ENCODE assay signal across 19 cellular contexts in genomic region chr1:169003864-169004516, GRCh38.
DNase-seq lines count a peak whose midpoint lies in the region; ATAC-seq and TF ChIP-seq lines count a peak whose summit lies in the region.
"Had no signal": no experiment of that assay in that cellular context is flagged by ENCODE, and none has a peak within 500 bp of the region (broad histone marks: within the 10 kb centered on the region; RNA-seq: fewer than 3 reads in every experiment).

No MANE protein-coding gene starts in this region.

- no peak for TF ChIP-seq CTCF in lung (IDR thresholded peaks at IDR 0.05; ENCODE audit: control extremely low read depth, extremely low read depth)

- intact Hi-C loops in activated naive CD4-positive, alpha-beta T cell treated with anti-CD3 and anti-CD28 coated beads for 36 hours (cut with micrococcal nuclease) = no loop called here

- 69 to 88% methylated on average over 1 of the region's 1 CpG for WGBS in lung, 2 donors

- ATAC-seq in lung (ENCODE audit: insufficient read depth, low FRiP score) (peak; percentile 27), GM21360 (IDR thresholded peaks at IDR 0.05; ENCODE audit: unreplicated experiment) (no peak)
- ATAC-seq: heart left ventricle had no signal

- no peak for DNase-seq in activated naive CD4-positive, alpha-beta T cell treated with anti-CD3 and anti-CD28 coated beads for 36 hours
- DNase-seq in epidermal melanocyte (ENCODE audit: insufficient read length, low spot score) (peak; percentile 45), lung (ENCODE audit: low spot score) (peak; percentile 49), COLO829 (ENCODE audit: low spot score) (no peak), NCI-H524 treated with DMSO at 0.1 percent for 48 hours (lab: John Stamatoyannopoulos, UW) (no peak), NCI-H526 treated with DMSO at 0.1 percent for 48 hours (lab: John Stamatoyannopoulos, UW) (no peak)
- DNase-seq: activated CD8-positive, alpha-beta memory T cell treated with anti-CD3 and anti-CD28 coated beads, Interleukin-2, amount 50 U/mL, for 4 hours; DMS 273 treated with DMSO at 0.1 percent for 48 hours; effector CD4-positive, alpha-beta T cell; midbrain; NCI-H1105 treated with DMSO at 0.1 percent for 48 hours; NCI-H510A treated with DMSO at 0.1 percent for 48 hours; SHP77; stimulated activated CD4-positive, alpha-beta T cell treated with anti-CD3 and anti-CD28 coated beads, Interleukin-4, amount 100 ng/mL, for 4 hours had no signal

- CTCF ChIA-PET in activated naive CD4-positive, alpha-beta T cell treated with anti-CD3 and anti-CD28 coated beads for 36 hours (lab: Charles Lee) = interaction anchor here (0.6 kb wide), 1 partner anchor 404 kb away, joined by 5 read pairs; no protein-coding TSS in a partner anchor

- no peaks in the 10 kb centered on the region for H3K36me3 ChIP-seq in lung (ENCODE audit: control insufficient read depth in 2 of 2, insufficient read depth in 2 of 2, low read length in 2 of 2)
- H3K36me3 ChIP-seq: heart left ventricle had no signal

- H3K4me3 Mint-ChIP-seq in activated naive CD4-positive, alpha-beta T cell treated with anti-CD3 and anti-CD28 coated beads, Interleukin-2, amount 50 U/mL, for 24 hours = no peak overlapping the region
- no peak overlapping the region for H3K4me3 Mint-ChIP-seq in activated naive CD4-positive, alpha-beta T cell treated with anti-CD3 and anti-CD28 coated beads for 36 hours

- peak overlapping the region; percentile 27 for H3K27ac Mint-ChIP-seq in activated naive CD4-positive, alpha-beta T cell treated with anti-CD3 and anti-CD28 coated beads, Interleukin-2, amount 50 U/mL, for 24 hours
- no peak overlapping the region for H3K27ac Mint-ChIP-seq in activated naive CD4-positive, alpha-beta T cell treated with anti-CD3 and anti-CD28 coated beads for 36 hours
- H3K27ac Mint-ChIP-seq: progenitor cell of endocrine pancreas had no signal

- peaks cover 1% of the 10 kb centered on the region for H3K36me3 Mint-ChIP-seq in activated naive CD4-positive, alpha-beta T cell treated with anti-CD3 and anti-CD28 coated beads, Interleukin-2, amount 50 U/mL, for 24 hours
- no peaks in the 10 kb centered on the region for H3K36me3 Mint-ChIP-seq in activated naive CD4-positive, alpha-beta T cell treated with anti-CD3 and anti-CD28 coated beads for 36 hours (ENCODE audit: low read depth)

- H3K27me3 Mint-ChIP-seq in activated naive CD4-positive, alpha-beta T cell treated with anti-CD3 and anti-CD28 coated beads, Interleukin-2, amount 50 U/mL, for 24 hours = no peaks in the 10 kb centered on the region
- no peaks in the 10 kb centered on the region for H3K27me3 Mint-ChIP-seq in activated naive CD4-positive, alpha-beta T cell treated with anti-CD3 and anti-CD28 coated beads for 36 hours (ENCODE audit: low read depth)

- peaks cover 0 to 2% of the 10 kb centered on the region in 2 donors for H3K9me3 ChIP-seq in lung (ENCODE audit: control insufficient read depth in 2 of 2, insufficient read depth in 1 of 2, low read length in 1 of 2)
- H3K9me3 ChIP-seq: heart left ventricle had no signal

- H3K27ac ChIP-seq in lung (ENCODE audit: low read depth in 1 of 2, low read length in 1 of 2) = no peak overlapping the region
- H3K27ac ChIP-seq: 22Rv1, heart left ventricle had no signal

- H3K4me1 ChIP-seq in lung (ENCODE audit: control insufficient read depth in 2 of 2, insufficient read depth in 2 of 2, low read length in 2 of 2) = peaks cover 0 to 2% of the 10 kb centered on the region in 2 donors

- H3K4me1 Mint-ChIP-seq in activated naive CD4-positive, alpha-beta T cell treated with anti-CD3 and anti-CD28 coated beads, Interleukin-2, amount 50 U/mL, for 24 hours = no peaks in the 10 kb centered on the region
- H3K4me1 Mint-ChIP-seq in activated naive CD4-positive, alpha-beta T cell treated with anti-CD3 and anti-CD28 coated beads for 36 hours (ENCODE audit: low read depth) = no peaks in the 10 kb centered on the region

- H3K4me3 ChIP-seq in lung = no peak overlapping the region
- H3K4me3 ChIP-seq: heart left ventricle had no signal

- peaks cover 5% of the 10 kb centered on the region for H3K9me3 Mint-ChIP-seq in activated naive CD4-positive, alpha-beta T cell treated with anti-CD3 and anti-CD28 coated beads, Interleukin-2, amount 50 U/mL, for 24 hours
- no peaks in the 10 kb centered on the region for H3K9me3 Mint-ChIP-seq in activated naive CD4-positive, alpha-beta T cell treated with anti-CD3 and anti-CD28 coated beads for 36 hours

- no peaks in the 10 kb centered on the region for H3K27me3 ChIP-seq in lung (ENCODE audit: control insufficient read depth, insufficient read depth)
- H3K27me3 ChIP-seq: heart left ventricle had no signal

Comparison
In these comparisons a context has a peak if more than half of its experiments do, and no peak if none do; other contexts are left out.
1. DNase-seq: peak in epidermal melanocyte (single experiment) and lung (single experiment); none in activated naive CD4-positive, alpha-beta T cell treated with anti-CD3 and anti-CD28 coated beads for 36 hours (single experiment), COLO829 (single experiment), NCI-H524 treated with DMSO at 0.1 percent for 48 hours (single experiment) and NCI-H526 treated with DMSO at 0.1 percent for 48 hours (single experiment).